ENCODE assay signal across 8 cellular contexts in genomic region chr12:50088577-50089335, GRCh38. TPM values are rescaled to one million over a fixed set of nuclear protein-coding genes. Genes with fewer than 3 reads are reported as not detected.
DNase-seq lines count a peak whose midpoint lies in the region; ATAC-seq and FAIRE-seq lines count a peak whose summit lies in the region.

No MANE protein-coding gene starts in this region.

- peaks cover 50% of the 10 kb centered on the region for H3K36me3 ChIP-seq in effector memory CD4-positive, alpha-beta T cell (ENCODE audit: control insufficient read depth, insufficient read depth, low read length)
- peaks cover 49 to 79% of the 10 kb centered on the region in 2 donors for H3K36me3 ChIP-seq in neuronal stem cell (replicated peaks in 1 of 2; ENCODE audit: control insufficient read depth in 2 of 2, insufficient read depth in 2 of 2, low read length in 2 of 2)

- no peak overlapping the region for H2BK120ac ChIP-seq in neuronal stem cell (ENCODE audit: low read depth, low read length)

- peak; percentile 63 for DNase-seq in Ammon's horn (ENCODE audit: low spot score)
- peak; percentile 57 for DNase-seq in GM19239 (ENCODE audit: insufficient read length, low spot score)
- peak; percentile 86 for DNase-seq in NCI-H2107 treated with DMSO at 0.1 percent for 48 hours (lab: John Stamatoyannopoulos, UW; ENCODE audit: unreplicated experiment)
- peak; percentile 89 for DNase-seq in activated CD4-positive, alpha-beta T cell treated with anti-CD3 and anti-CD28 coated beads, Interleukin-2, amount 10 ng/mL, durations not matched to agents 24 days and 14 days
- DNase-seq in effector memory CD4-positive, alpha-beta T cell, result peak in 2 of 3 donors; percentile 35 to 36
- peak; percentile 51 for DNase-seq in naive B cell
- DNase-seq in neuronal stem cell (ENCODE audit: low spot score), result no peak

- H3K4me1 Mint-ChIP-seq in activated CD4-positive, alpha-beta T cell treated with anti-CD3 and anti-CD28 coated beads, Interleukin-2, amount 10 ng/mL, durations not matched to agents 24 days and 14 days, result peaks cover 28% of the 10 kb centered on the region
- peaks cover 16 to 37% (median 37%) of the 10 kb centered on the region in 3 donors for H3K4me1 Mint-ChIP-seq in naive B cell

- peaks cover 50% of the 10 kb centered on the region for H3K36me3 Mint-ChIP-seq in activated CD4-positive, alpha-beta T cell treated with anti-CD3 and anti-CD28 coated beads, Interleukin-2, amount 10 ng/mL, durations not matched to agents 24 days and 14 days (ENCODE audit: low read depth)
- H3K36me3 Mint-ChIP-seq in naive B cell, result peaks cover 0 to 4% of the 10 kb centered on the region in 2 donors

- no peaks in the 10 kb centered on the region for H3K27me3 ChIP-seq in effector memory CD4-positive, alpha-beta T cell (replicated peaks; ENCODE audit: control insufficient read depth, insufficient read depth, low read length, poor library complexity, severe bottlenecking)
- H3K27me3 ChIP-seq in neuronal stem cell (ENCODE audit: control insufficient read depth in 3 of 3, insufficient read depth in 3 of 3, low read depth in 1 of 3, low read length in 3 of 3), result no peaks in the 10 kb centered on the region

- intact Hi-C loops in activated CD4-positive, alpha-beta T cell treated with anti-CD3 and anti-CD28 coated beads, Interleukin-2, amount 10 ng/mL, durations not matched to agents 24 days and 14 days (cut with micrococcal nuclease), result loop anchor here (2.0 kb wide), 1 partner anchor 86 kb away; no protein-coding TSS in a partner anchor

- ATAC-seq in naive B cell (ENCODE audit: low read depth in 2 of 2), result peak; percentile 13 to 17
- ATAC-seq in GM21619 (IDR thresholded peaks at IDR 0.05; ENCODE audit: unreplicated experiment), result no peak

- H2AFZ ChIP-seq in neuronal stem cell (ENCODE audit: low read length), result no peak overlapping the region

- no peak overlapping the region for H3K27ac ChIP-seq in effector memory CD4-positive, alpha-beta T cell (ENCODE audit: insufficient read depth, low read length, poor library complexity, severe bottlenecking)
- no peak overlapping the region for H3K27ac ChIP-seq in neuronal stem cell (replicated peaks; ENCODE audit: low read length)

- no peak overlapping the region for H4K91ac ChIP-seq in neuronal stem cell (ENCODE audit: low read depth, low read length, poor library complexity)

- H3K9ac ChIP-seq in neuronal stem cell (ENCODE audit: low read depth, low read length, poor library complexity), result no peak overlapping the region

- no peaks in the 10 kb centered on the region for H3K9me3 Mint-ChIP-seq in activated CD4-positive, alpha-beta T cell treated with anti-CD3 and anti-CD28 coated beads, Interleukin-2, amount 10 ng/mL, durations not matched to agents 24 days and 14 days
- H3K9me3 Mint-ChIP-seq in naive B cell, result no peaks in the 10 kb centered on the region

- H3K4me3 ChIP-seq in effector memory CD4-positive, alpha-beta T cell (ENCODE audit: insufficient read depth, low read depth, low read length, poor library complexity, severe bottlenecking), result no peak overlapping the region
- no peak overlapping the region for H3K4me3 ChIP-seq in neuronal stem cell (ENCODE audit: low read length in 2 of 2)

- peaks cover 7% of the 10 kb centered on the region for H3K4me1 ChIP-seq in effector memory CD4-positive, alpha-beta T cell (ENCODE audit: control insufficient read depth, insufficient read depth, low read length, poor library complexity, severe bottlenecking)
- peaks cover 3 to 6% of the 10 kb centered on the region in 2 donors for H3K4me1 ChIP-seq in neuronal stem cell (ENCODE audit: control insufficient read depth in 2 of 2, insufficient read depth in 1 of 2, low read depth in 1 of 2, low read length in 2 of 2)

- H3K4ac ChIP-seq in neuronal stem cell (ENCODE audit: low read length), result no peak overlapping the region

- FAIRE-seq in GM19239 (lab: Jason Lieb, UNC), result peak; percentile 89

- H2AK5ac ChIP-seq in neuronal stem cell (ENCODE audit: low read depth, low read length), result no peak overlapping the region

- H2BK5ac ChIP-seq in neuronal stem cell (ENCODE audit: low read length), result no peak overlapping the region

- H2BK12ac ChIP-seq in neuronal stem cell (ENCODE audit: low read length), result no peak overlapping the region

- H4K8ac ChIP-seq in neuronal stem cell (ENCODE audit: low read depth, low read length), result no peak overlapping the region

- WGBS in neuronal stem cell (ENCODE audit: extremely low coverage in 2 of 2, insufficient read length in 2 of 2, insufficient replicate concordance in 1 of 2), 2 donors, result no CpG with 5 or more reads among the region's 3 CpGs

- no peak overlapping the region for H2BK15ac ChIP-seq in neuronal stem cell (ENCODE audit: low read length)

- H3K18ac ChIP-seq in neuronal stem cell (ENCODE audit: low read length), result no peak overlapping the region

- no peaks in the 10 kb centered on the region for H3K27me3 Mint-ChIP-seq in activated CD4-positive, alpha-beta T cell treated with anti-CD3 and anti-CD28 coated beads, Interleukin-2, amount 10 ng/mL, durations not matched to agents 24 days and 14 days
- H3K27me3 Mint-ChIP-seq in naive B cell, result no peaks in the 10 kb centered on the region

- H3K14ac ChIP-seq in neuronal stem cell (ENCODE audit: low read length), result no peak overlapping the region

- H3K4me3 Mint-ChIP-seq in activated CD4-positive, alpha-beta T cell treated with anti-CD3 and anti-CD28 coated beads, Interleukin-2, amount 10 ng/mL, durations not matched to agents 24 days and 14 days, result no peak overlapping the region
- peak overlapping the region in 1 of 8 donors; percentile 80 for H3K4me3 Mint-ChIP-seq in naive B cell

- H3K4me2 ChIP-seq in neuronal stem cell (ENCODE audit: insufficient read depth, low read length, poor library complexity, severe bottlenecking), result no peak overlapping the region

- H3K9me3 ChIP-seq in effector memory CD4-positive, alpha-beta T cell (ENCODE audit: control insufficient read depth, low read length), result no peaks in the 10 kb centered on the region
- H3K9me3 ChIP-seq in neuronal stem cell (replicated peaks in 1 of 2; ENCODE audit: control insufficient read depth in 2 of 2, insufficient read depth in 1 of 2, low read depth in 1 of 2, low read length in 2 of 2), result no peaks in the 10 kb centered on the region

- no peak overlapping the region for H3K23ac ChIP-seq in neuronal stem cell (ENCODE audit: low read depth, low read length, poor library complexity)

- peak overlapping the region; percentile 1 for H3K27ac Mint-ChIP-seq in activated CD4-positive, alpha-beta T cell treated with anti-CD3 and anti-CD28 coated beads, Interleukin-2, amount 10 ng/mL, durations not matched to agents 24 days and 14 days
- peak overlapping the region in 3 of 6 donors; percentile 1 to 82 (median 28) for H3K27ac Mint-ChIP-seq in naive B cell

- H3K79me1 ChIP-seq in neuronal stem cell (ENCODE audit: low read depth, low read length), result peaks cover 2% of the 10 kb centered on the region

RNA-seq across cellular contexts. Expression of gene SMARCD1, which starts 3.6 kb away (rescaled TPM):
- 73.1 and 82.5 TPM in 2 replicates for total RNA-seq in activated CD4-positive, alpha-beta T cell treated with anti-CD3 and anti-CD28 coated beads, Interleukin-2, amount 10 ng/mL, durations not matched to agents 24 days and 14 days
- 10 to 100 TPM; 13.1 to 28.1 (median 21.0) TPM for polyA plus RNA-seq in naive B cell (ENCODE audit: low read depth in 6 of 6)
- 125 TPM for polyA plus RNA-seq in neuronal stem cell (2013, experiment 1 of 2)
- polyA plus RNA-seq in neuronal stem cell (2013, experiment 2 of 2), result 122 TPM

RNA-seq across cellular contexts. Expression of gene GPD1, which starts 15.1 kb away (rescaled TPM):
- total RNA-seq in activated CD4-positive, alpha-beta T cell treated with anti-CD3 and anti-CD28 coated beads, Interleukin-2, amount 10 ng/mL, durations not matched to agents 24 days and 14 days, result 0.62 and 0.91 TPM in 2 replicates
- polyA plus RNA-seq in naive B cell (ENCODE audit: low read depth in 6 of 6), result not detected
- 0.03 TPM for polyA plus RNA-seq in neuronal stem cell (2013, experiment 1 of 2)
- polyA plus RNA-seq in neuronal stem cell (2013, experiment 2 of 2), result 0.03 TPM

RNA-seq across cellular contexts. Expression of gene COX14, which starts 23.3 kb away (rescaled TPM):
- total RNA-seq in activated CD4-positive, alpha-beta T cell treated with anti-CD3 and anti-CD28 coated beads, Interleukin-2, amount 10 ng/mL, durations not matched to agents 24 days and 14 days, result 44.0 and 45.0 TPM in 2 replicates
- 100 to 1,000 TPM; 171 to 225 (median 208) TPM for polyA plus RNA-seq in naive B cell (ENCODE audit: low read depth in 6 of 6)
- polyA plus RNA-seq in neuronal stem cell (2013, experiment 1 of 2), result 49.2 TPM
- polyA plus RNA-seq in neuronal stem cell (2013, experiment 2 of 2), result 48.1 TPM

RNA-seq across cellular contexts. Expression of gene ASIC1, which starts 31.4 kb away (rescaled TPM):
- total RNA-seq in activated CD4-positive, alpha-beta T cell treated with anti-CD3 and anti-CD28 coated beads, Interleukin-2, amount 10 ng/mL, durations not matched to agents 24 days and 14 days, result 17.6 and 19.7 TPM in 2 replicates
- not detected for polyA plus RNA-seq in naive B cell (ENCODE audit: low read depth in 6 of 6)
- 15.9 TPM for polyA plus RNA-seq in neuronal stem cell (2013, experiment 1 of 2)
- polyA plus RNA-seq in neuronal stem cell (2013, experiment 2 of 2), result 15.8 TPM
